Comparison of ENCODE assay signal across 15 cellular contexts in genomic region chr1:25486602-25487001, GRCh38. TPM values are rescaled to one million over a fixed set of nuclear protein-coding genes. Genes with fewer than 3 reads are reported as not detected.
DNase-seq lines count a peak whose midpoint lies in the region; ATAC-seq and TF ChIP-seq lines count a peak whose summit lies in the region.
"Had no signal": no experiment of that assay in that cellular context is flagged by ENCODE, and none has a peak within 500 bp of the region (broad histone marks: within the 10 kb centered on the region; RNA-seq: fewer than 3 reads in every experiment).

No MANE protein-coding gene starts in this region.

- TF ChIP-seq CTCF in neural progenitor cell (IDR thresholded peaks at IDR 0.05): peak; percentile 18
- no peak for TF ChIP-seq CTCF in transverse colon (IDR thresholded peaks at IDR 0.05)

- in situ Hi-C loops in transverse colon (cut with MboI; ENCODE audit: low pct_ligation_motif_present in 1 of 4, low pct_unique_long_range_greater_than_20kb in 1 of 4, low sequenced_read_pairs in 3 of 4): no loop called here

- H3K36me3 Mint-ChIP-seq in neural progenitor cell: peaks cover 5% of the 10 kb centered on the region
- H3K36me3 Mint-ChIP-seq in activated CD8-positive, alpha-beta memory T cell treated with anti-CD3 and anti-CD28 coated beads, Interleukin-2, amount 10 ng/mL, durations not matched to agents 7 days and 5 days: peaks cover 9% of the 10 kb centered on the region

- H3K36me3 ChIP-seq in neural progenitor cell (no peaks in the 10 kb centered on the region), transverse colon (peaks cover 0 to 34% (median 6%) of the 10 kb centered on the region in 4 donors)
- H3K36me3 ChIP-seq: uterus had no signal

- DNase-seq in NCI-H82 (lab: John Stamatoyannopoulos, UW) (peak; percentile 50), NCI-H82 treated with DMSO at 0.1 percent for 48 hours (lab: John Stamatoyannopoulos, UW; ENCODE audit: unreplicated experiment) (no peak), NCI-H2107 (lab: John Stamatoyannopoulos, UW) (peak; percentile 20), cerebellum (ENCODE audit: low spot score) (peak; percentile 69), neural progenitor cell (ENCODE audit: low spot score) (no peak), transverse colon (no peak)
- no peak for DNase-seq in activated CD8-positive, alpha-beta memory T cell treated with anti-CD3 and anti-CD28 coated beads, Interleukin-2, amount 10 ng/mL, durations not matched to agents 7 days and 5 days
- DNase-seq: activated B cell treated with CpG ODN at 0.5 μM for 24 hours; activated naive CD8-positive, alpha-beta T cell treated with anti-CD3 and anti-CD28 coated beads, Interleukin-2, amount 10 ng/mL, durations not matched to agents 7 days and 5 days; AML-193; left ventricle myocardium inferior; uterus had no signal

- 96 to 100% methylated on average over 1 of the region's 1 CpG for whole genome bisulfite sequencing in transverse colon (ENCODE audit: low coverage in 1 of 2), 2 donors

- H3K79me2 ChIP-seq in neural progenitor cell (ENCODE audit: low read depth): no peaks in the 10 kb centered on the region

- CTCF ChIA-PET in activated CD8-positive, alpha-beta memory T cell treated with anti-CD3 and anti-CD28 coated beads, Interleukin-2, amount 10 ng/mL, durations not matched to agents 7 days and 5 days (lab: Charles Lee): interaction anchor here (1.3 to 2.3 kb wide), 8 partner anchors 7 to 50 kb away, joined by 3 to 9 read pairs (median 6); no protein-coding TSS in a partner anchor

- no peak overlapping the region for H3K4me2 ChIP-seq in neural progenitor cell
- H3K4me2 ChIP-seq: KMS-11 had no signal

- TF ChIP-seq EP300 in transverse colon (IDR thresholded peaks at IDR 0.05; ENCODE audit: low read depth): no peak

- H3K4me3 ChIP-seq in neural progenitor cell: no peak overlapping the region
- H3K4me3 ChIP-seq in transverse colon: no peak overlapping the region
- H3K4me3 ChIP-seq: left ventricle myocardium inferior, uterus had no signal

- H3K9me3 ChIP-seq in neural progenitor cell (ENCODE audit: low read depth) (no peaks in the 10 kb centered on the region), transverse colon (no peaks in the 10 kb centered on the region)
- H3K9me3 ChIP-seq: left ventricle myocardium inferior, uterus had no signal

- H2AFZ ChIP-seq in neural progenitor cell (replicated peaks): no peak overlapping the region

- H4K20me1 ChIP-seq in neural progenitor cell (ENCODE audit: low read depth): peaks cover 3% of the 10 kb centered on the region

- no peak overlapping the region for H3K9ac ChIP-seq in neural progenitor cell
- H3K9ac ChIP-seq: KMS-11 had no signal

- no peaks in the 10 kb centered on the region for H3K9me3 Mint-ChIP-seq in neural progenitor cell
- H3K9me3 Mint-ChIP-seq in activated CD8-positive, alpha-beta memory T cell treated with anti-CD3 and anti-CD28 coated beads, Interleukin-2, amount 10 ng/mL, durations not matched to agents 7 days and 5 days (ENCODE audit: low read depth): no peaks in the 10 kb centered on the region
- H3K9me3 Mint-ChIP-seq: activated B cell treated with CpG ODN at 0.5 μM for 24 hours; activated naive CD8-positive, alpha-beta T cell treated with anti-CD3 and anti-CD28 coated beads, Interleukin-2, amount 10 ng/mL, durations not matched to agents 7 days and 5 days had no signal

- H3K4me3 Mint-ChIP-seq in neural progenitor cell: no peak overlapping the region
- no peak overlapping the region for H3K4me3 Mint-ChIP-seq in activated CD8-positive, alpha-beta memory T cell treated with anti-CD3 and anti-CD28 coated beads, Interleukin-2, amount 10 ng/mL, durations not matched to agents 7 days and 5 days
- H3K4me3 Mint-ChIP-seq: activated B cell treated with CpG ODN at 0.5 μM for 24 hours; activated naive CD8-positive, alpha-beta T cell treated with anti-CD3 and anti-CD28 coated beads, Interleukin-2, amount 10 ng/mL, durations not matched to agents 7 days and 5 days had no signal

- H3K4me1 Mint-ChIP-seq in neural progenitor cell: peaks cover 2% of the 10 kb centered on the region
- peaks cover 5% of the 10 kb centered on the region for H3K4me1 Mint-ChIP-seq in activated CD8-positive, alpha-beta memory T cell treated with anti-CD3 and anti-CD28 coated beads, Interleukin-2, amount 10 ng/mL, durations not matched to agents 7 days and 5 days

- ATAC-seq in GM21723 (IDR thresholded peaks at IDR 0.05; ENCODE audit: unreplicated experiment): no peak
- no peak for ATAC-seq in activated CD8-positive, alpha-beta memory T cell treated with anti-CD3 and anti-CD28 coated beads, Interleukin-2, amount 10 ng/mL, durations not matched to agents 7 days and 5 days

- peaks cover 8% of the 10 kb centered on the region for H3F3A ChIP-seq in neural progenitor cell (ENCODE audit: low read depth)

- H3K27me3 ChIP-seq in neural progenitor cell (no peaks in the 10 kb centered on the region), transverse colon (no peaks in the 10 kb centered on the region)
- H3K27me3 ChIP-seq: uterus had no signal

- TF ChIP-seq POLR2A in transverse colon (IDR thresholded peaks at IDR 0.05): no peak

- H3K27ac ChIP-seq in neural progenitor cell (no peak overlapping the region), transverse colon (no peak overlapping the region)
- H3K27ac ChIP-seq: epithelial cell of prostate, KMS-11, left ventricle myocardium inferior, uterus had no signal

- no peaks in the 10 kb centered on the region for H3K27me3 Mint-ChIP-seq in neural progenitor cell (ENCODE audit: insufficient read depth, low read depth)
- H3K27me3 Mint-ChIP-seq in activated CD8-positive, alpha-beta memory T cell treated with anti-CD3 and anti-CD28 coated beads, Interleukin-2, amount 10 ng/mL, durations not matched to agents 7 days and 5 days: no peaks in the 10 kb centered on the region
- H3K27me3 Mint-ChIP-seq: activated B cell treated with CpG ODN at 0.5 μM for 24 hours; activated naive CD8-positive, alpha-beta T cell treated with anti-CD3 and anti-CD28 coated beads, Interleukin-2, amount 10 ng/mL, durations not matched to agents 7 days and 5 days had no signal

- no peak overlapping the region for H3K27ac Mint-ChIP-seq in neural progenitor cell
- no peak overlapping the region for H3K27ac Mint-ChIP-seq in activated CD8-positive, alpha-beta memory T cell treated with anti-CD3 and anti-CD28 coated beads, Interleukin-2, amount 10 ng/mL, durations not matched to agents 7 days and 5 days
- H3K27ac Mint-ChIP-seq: activated B cell treated with CpG ODN at 0.5 μM for 24 hours; activated naive CD8-positive, alpha-beta T cell treated with anti-CD3 and anti-CD28 coated beads, Interleukin-2, amount 10 ng/mL, durations not matched to agents 7 days and 5 days had no signal

- intact Hi-C loops in transverse colon (cut with DNase I; ENCODE audit: low total_unique reads): no loop called here

- H3K4me1 ChIP-seq in neural progenitor cell (peaks cover under 1% of the 10 kb centered on the region), transverse colon (peaks cover 0 to 19% (median 10%) of the 10 kb centered on the region in 4 donors)
- H3K4me1 ChIP-seq: uterus had no signal

RNA-seq across cellular contexts. Expression of gene MACO1, which starts 55.9 kb away (rescaled TPM):
- total RNA-seq in cerebellum (36.7 TPM), neural progenitor cell (ENCODE audit: low replicate concordance) (14.8 and 17.7 TPM in 2 replicates), transverse colon (10 to 100 TPM; 11.3 to 24.9 (median 19.0) TPM)
- 10 to 100 TPM; 13.0 to 15.7 TPM for total RNA-seq in activated CD8-positive, alpha-beta memory T cell treated with anti-CD3 and anti-CD28 coated beads, Interleukin-2, amount 10 ng/mL, durations not matched to agents 7 days and 5 days

RNA-seq across cellular contexts. Expression of gene LDLRAP1, which starts 56.8 kb away (rescaled TPM):
- total RNA-seq in cerebellum (3.1 TPM), neural progenitor cell (ENCODE audit: low replicate concordance) (6.5 and 8.6 TPM in 2 replicates), transverse colon (10 to 100 TPM; 24.9 to 75.6 (median 37.8) TPM)
- total RNA-seq in activated CD8-positive, alpha-beta memory T cell treated with anti-CD3 and anti-CD28 coated beads, Interleukin-2, amount 10 ng/mL, durations not matched to agents 7 days and 5 days: 10 to 100 TPM in 1 of 2 experiments, 1 to 10 TPM in 1; 4.9 to 11.0 TPM

Comparison
In these comparisons a context has a peak if more than half of its experiments do, and no peak if none do; other contexts are left out.
1. DNase-seq: peak in NCI-H82 (single experiment), NCI-H2107 (single experiment) and cerebellum (single experiment); none in NCI-H82 treated with DMSO at 0.1 percent for 48 hours (single experiment), neural progenitor cell (single experiment), transverse colon (single experiment) and activated CD8-positive, alpha-beta memory T cell treated with anti-CD3 and anti-CD28 coated beads, Interleukin-2, amount 10 ng/mL, durations not matched to agents 7 days and 5 days (single experiment).